ENCODE assay signal across 1 cellular context in the genomic region with DNA sequence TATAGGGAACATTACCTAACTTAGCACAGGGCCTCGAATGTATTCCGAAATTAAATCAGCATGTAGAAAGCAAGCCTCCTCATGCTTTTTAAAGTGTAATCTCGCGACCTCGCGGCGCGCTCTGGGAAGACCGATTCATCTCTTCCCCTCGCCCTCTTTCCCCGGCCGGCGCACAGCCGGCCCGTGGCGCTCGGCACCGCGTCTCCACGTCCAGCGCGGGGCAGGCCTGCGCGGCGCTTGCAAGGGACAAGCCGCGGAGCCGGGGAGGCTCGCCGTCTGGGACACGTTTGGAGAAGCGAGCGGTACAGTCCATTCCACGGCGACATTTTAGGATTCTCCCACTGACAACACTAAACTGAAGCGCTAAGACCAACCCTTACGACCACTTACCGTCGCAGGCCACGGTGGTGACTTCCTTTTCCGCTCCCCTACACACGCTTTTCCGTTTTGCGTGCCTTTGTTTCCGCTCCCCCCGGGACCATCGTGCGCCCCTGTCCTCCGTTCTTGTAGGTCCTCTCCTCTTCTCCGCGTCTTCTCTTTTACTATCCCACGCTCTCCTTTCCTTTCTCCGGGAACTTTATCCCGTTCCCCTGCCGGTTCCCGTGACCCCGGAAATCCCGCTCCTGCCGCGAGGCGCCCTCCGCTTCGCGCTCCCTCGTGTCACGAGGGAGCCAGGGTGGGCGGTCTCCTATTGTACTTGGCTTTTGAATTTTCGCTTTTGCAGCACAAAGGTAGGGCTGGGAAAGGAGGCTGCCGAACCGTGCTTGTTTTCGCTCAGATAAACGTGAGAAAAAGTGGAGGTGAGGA.
TF ChIP-seq lines count a peak whose summit lies in the region.

A gene with protein sequence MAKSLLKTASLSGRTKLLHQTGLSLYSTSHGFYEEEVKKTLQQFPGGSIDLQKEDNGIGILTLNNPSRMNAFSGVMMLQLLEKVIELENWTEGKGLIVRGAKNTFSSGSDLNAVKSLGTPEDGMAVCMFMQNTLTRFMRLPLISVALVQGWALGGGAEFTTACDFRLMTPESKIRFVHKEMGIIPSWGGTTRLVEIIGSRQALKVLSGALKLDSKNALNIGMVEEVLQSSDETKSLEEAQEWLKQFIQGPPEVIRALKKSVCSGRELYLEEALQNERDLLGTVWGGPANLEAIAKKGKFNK (minus strand): TSS at position 664 of the 807 bp plus-strand sequence. CDS start 12,581 bp downstream, outside the sequence.

TF ChIP-seq in HepG2, 621 proteins besides CTCF, POLR2A, EP300 and RAD21 (continued from another document and continues in another):
- TF ChIP-seq, protein P1, sequence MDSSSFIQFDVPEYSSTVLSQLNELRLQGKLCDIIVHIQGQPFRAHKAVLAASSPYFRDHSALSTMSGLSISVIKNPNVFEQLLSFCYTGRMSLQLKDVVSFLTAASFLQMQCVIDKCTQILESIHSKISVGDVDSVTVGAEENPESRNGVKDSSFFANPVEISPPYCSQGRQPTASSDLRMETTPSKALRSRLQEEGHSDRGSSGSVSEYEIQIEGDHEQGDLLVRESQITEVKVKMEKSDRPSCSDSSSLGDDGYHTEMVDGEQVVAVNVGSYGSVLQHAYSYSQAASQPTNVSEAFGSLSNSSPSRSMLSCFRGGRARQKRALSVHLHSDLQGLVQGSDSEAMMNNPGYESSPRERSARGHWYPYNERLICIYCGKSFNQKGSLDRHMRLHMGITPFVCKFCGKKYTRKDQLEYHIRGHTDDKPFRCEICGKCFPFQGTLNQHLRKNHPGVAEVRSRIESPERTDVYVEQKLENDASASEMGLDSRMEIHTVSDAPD (CRISPR knock-in tag; IDR thresholded peaks at IDR 0.05) = no peak; the same call in 1 of the 2 replicates
- TF ChIP-seq IKZF4 (CRISPR knock-in tag; IDR thresholded peaks at IDR 0.05; ENCODE audit: borderline replicate concordance, low read depth, not compliant biosample characterization) (no peak), KAT8 (CRISPR knock-in tag; IDR thresholded peaks at IDR 0.05) (peak; percentile 97), ISX (CRISPR knock-in tag; conservative IDR thresholded peaks at IDR 0.05) (peak; percentile 10; the same call in 1 of the 2 replicates), HOXA3 (CRISPR knock-in tag; IDR thresholded peaks at IDR 0.05) (peak; percentile 91), TRIM24 (CRISPR knock-in tag; IDR thresholded peaks at IDR 0.05) (no peak), ZFP41 (CRISPR knock-in tag; IDR thresholded peaks at IDR 0.05; ENCODE audit: borderline replicate concordance) (no peak), ZNF546 (CRISPR knock-in tag; conservative IDR thresholded peaks at IDR 0.05) (no peak; the same call in 1 of the 2 replicates), NFRKB (IDR thresholded peaks at IDR 0.05) (no peak), ZNF83 (CRISPR knock-in tag; IDR thresholded peaks at IDR 0.05; ENCODE audit: borderline replicate concordance) (no peak), ZNF317 (CRISPR knock-in tag; IDR thresholded peaks at IDR 0.05) (peak; percentile 24; the same call in 1 of the 2 replicates), NFATC3 (CRISPR knock-in tag; IDR thresholded peaks at IDR 0.05) (peak; percentile 86), SMC3 (IDR thresholded peaks at IDR 0.05; ENCODE audit: low read length) (no peak), ZSCAN25 (CRISPR knock-in tag; IDR thresholded peaks at IDR 0.05) (no peak; the same call in 1 of the 2 replicates), ZNF354B (CRISPR knock-in tag; IDR thresholded peaks at IDR 0.05) (no peak), CBX1 (IDR thresholded peaks at IDR 0.05; ENCODE audit: low read depth) (peak; percentile 88), TMF1 (CRISPR knock-in tag; IDR thresholded peaks at IDR 0.05; ENCODE audit: low read depth) (peak; percentile 77), SALL2 (CRISPR knock-in tag; IDR thresholded peaks at IDR 0.05) (peak; percentile 57), TOPORS (CRISPR knock-in tag; IDR thresholded peaks at IDR 0.05) (no peak), HDAC6 (IDR thresholded peaks at IDR 0.05; ENCODE audit: low read depth, low read length) (no peak), PHF20 (CRISPR knock-in tag; IDR thresholded peaks at IDR 0.05) (peak; percentile 93), ZNF777 (CRISPR knock-in tag; IDR thresholded peaks at IDR 0.05) (peak; percentile 86), ZNF605 (CRISPR knock-in tag; IDR thresholded peaks at IDR 0.05) (peak; percentile 85), ASH2L (IDR thresholded peaks at IDR 0.05; ENCODE audit: insufficient read length, low read depth, low read length) (peak; percentile 99), MED13 (CRISPR knock-in tag; IDR thresholded peaks at IDR 0.05) (no peak), ZBTB1 (CRISPR knock-in tag; IDR thresholded peaks at IDR 0.05; ENCODE audit: borderline replicate concordance) (no peak), ZNF234 (CRISPR knock-in tag; conservative IDR thresholded peaks at IDR 0.05) (no peak; the same call in 1 of the 2 replicates), ZNF383 (CRISPR knock-in tag; IDR thresholded peaks at IDR 0.05; ENCODE audit: borderline replicate concordance) (peak; percentile 89; the same call in 1 of the 2 replicates), ZKSCAN5 (CRISPR knock-in tag; IDR thresholded peaks at IDR 0.05) (peak; percentile 66), RXRB (CRISPR knock-in tag; IDR thresholded peaks at IDR 0.05; ENCODE audit: borderline replicate concordance) (no peak), ZNF235 (CRISPR knock-in tag; IDR thresholded peaks at IDR 0.05; ENCODE audit: borderline replicate concordance) (peak; percentile 94; the same call in 1 of the 2 replicates), HOXA7 (CRISPR knock-in tag; IDR thresholded peaks at IDR 0.05) (no peak), ZFP90 (CRISPR knock-in tag; IDR thresholded peaks at IDR 0.05; ENCODE audit: borderline replicate concordance) (no peak; the same call in 1 of the 2 replicates), GPN1 (CRISPR knock-in tag; IDR thresholded peaks at IDR 0.05; ENCODE audit: borderline replicate concordance) (no peak; the same call in 1 of the 2 replicates), SRSF1 (optimal IDR thresholded peaks at IDR 0.05; ENCODE audit: low read depth, low read length) (peak; percentile 80), ZNF619 (CRISPR knock-in tag; IDR thresholded peaks at IDR 0.05) (no peak; the same call in 1 of the 2 replicates), TCF7L2 (IDR thresholded peaks at IDR 0.05; ENCODE audit: low read depth, low read length) (no peak), ATF7-NPFF (CRISPR knock-in tag; IDR thresholded peaks at IDR 0.05; ENCODE audit: low read depth) (peak; percentile 53; the same call in 1 of the 2 replicates), ZNF460 (CRISPR knock-in tag; IDR thresholded peaks at IDR 0.05; ENCODE audit: borderline replicate concordance) (no peak)
- TF ChIP-seq, protein P2, sequence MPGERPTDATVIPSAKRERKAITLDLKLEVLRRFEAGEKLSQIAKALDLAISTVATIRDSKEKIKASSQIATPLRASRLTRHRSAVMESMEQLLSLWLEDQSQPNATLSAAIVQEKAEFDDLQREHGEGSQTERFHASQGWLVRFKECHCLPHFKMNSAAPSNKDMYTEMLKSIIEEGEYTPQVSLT (CRISPR knock-in tag; IDR thresholded peaks at IDR 0.05; ENCODE audit: borderline replicate concordance, low read depth) = 0 out of 2 replicates have a peak, but pooled peaks have one; percentile 23
- TF ChIP-seq, protein P3, sequence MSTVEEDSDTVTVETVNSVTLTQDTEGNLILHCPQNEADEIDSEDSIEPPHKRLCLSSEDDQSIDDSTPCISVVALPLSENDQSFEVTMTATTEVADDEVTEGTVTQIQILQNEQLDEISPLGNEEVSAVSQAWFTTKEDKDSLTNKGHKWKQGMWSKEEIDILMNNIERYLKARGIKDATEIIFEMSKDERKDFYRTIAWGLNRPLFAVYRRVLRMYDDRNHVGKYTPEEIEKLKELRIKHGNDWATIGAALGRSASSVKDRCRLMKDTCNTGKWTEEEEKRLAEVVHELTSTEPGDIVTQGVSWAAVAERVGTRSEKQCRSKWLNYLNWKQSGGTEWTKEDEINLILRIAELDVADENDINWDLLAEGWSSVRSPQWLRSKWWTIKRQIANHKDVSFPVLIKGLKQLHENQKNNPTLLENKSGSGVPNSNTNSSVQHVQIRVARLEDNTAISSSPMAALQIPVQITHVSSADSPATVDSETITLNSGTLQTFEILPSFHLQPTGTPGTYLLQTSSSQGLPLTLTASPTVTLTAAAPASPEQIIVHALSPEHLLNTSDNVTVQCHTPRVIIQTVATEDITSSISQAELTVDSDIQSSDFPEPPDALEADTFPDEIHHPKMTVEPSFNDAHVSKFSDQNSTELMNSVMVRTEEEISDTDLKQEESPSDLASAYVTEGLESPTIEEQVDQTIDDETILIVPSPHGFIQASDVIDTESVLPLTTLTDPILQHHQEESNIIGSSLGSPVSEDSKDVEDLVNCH (CRISPR knock-in tag; IDR thresholded peaks at IDR 0.05) = peak; percentile 83; the same call in 1 of the 2 replicates
- TF ChIP-seq, protein P4, sequence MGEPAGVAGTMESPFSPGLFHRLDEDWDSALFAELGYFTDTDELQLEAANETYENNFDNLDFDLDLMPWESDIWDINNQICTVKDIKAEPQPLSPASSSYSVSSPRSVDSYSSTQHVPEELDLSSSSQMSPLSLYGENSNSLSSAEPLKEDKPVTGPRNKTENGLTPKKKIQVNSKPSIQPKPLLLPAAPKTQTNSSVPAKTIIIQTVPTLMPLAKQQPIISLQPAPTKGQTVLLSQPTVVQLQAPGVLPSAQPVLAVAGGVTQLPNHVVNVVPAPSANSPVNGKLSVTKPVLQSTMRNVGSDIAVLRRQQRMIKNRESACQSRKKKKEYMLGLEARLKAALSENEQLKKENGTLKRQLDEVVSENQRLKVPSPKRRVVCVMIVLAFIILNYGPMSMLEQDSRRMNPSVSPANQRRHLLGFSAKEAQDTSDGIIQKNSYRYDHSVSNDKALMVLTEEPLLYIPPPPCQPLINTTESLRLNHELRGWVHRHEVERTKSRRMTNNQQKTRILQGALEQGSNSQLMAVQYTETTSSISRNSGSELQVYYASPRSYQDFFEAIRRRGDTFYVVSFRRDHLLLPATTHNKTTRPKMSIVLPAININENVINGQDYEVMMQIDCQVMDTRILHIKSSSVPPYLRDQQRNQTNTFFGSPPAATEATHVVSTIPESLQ (CRISPR knock-in tag; conservative IDR thresholded peaks at IDR 0.05) = 0 out of 2 replicates have a peak, but pooled peaks have one; percentile 45
- TF ChIP-seq, protein P5, sequence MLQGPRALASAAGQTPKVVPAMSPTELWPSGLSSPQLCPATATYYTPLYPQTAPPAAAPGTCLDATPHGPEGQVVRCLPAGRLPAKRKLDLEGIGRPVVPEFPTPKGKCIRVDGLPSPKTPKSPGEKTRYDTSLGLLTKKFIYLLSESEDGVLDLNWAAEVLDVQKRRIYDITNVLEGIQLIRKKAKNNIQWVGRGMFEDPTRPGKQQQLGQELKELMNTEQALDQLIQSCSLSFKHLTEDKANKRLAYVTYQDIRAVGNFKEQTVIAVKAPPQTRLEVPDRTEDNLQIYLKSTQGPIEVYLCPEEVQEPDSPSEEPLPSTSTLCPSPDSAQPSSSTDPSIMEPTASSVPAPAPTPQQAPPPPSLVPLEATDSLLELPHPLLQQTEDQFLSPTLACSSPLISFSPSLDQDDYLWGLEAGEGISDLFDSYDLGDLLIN (CRISPR knock-in tag; IDR thresholded peaks at IDR 0.05; ENCODE audit: borderline replicate concordance) = no peak; the same call in 1 of the 2 replicates
- TF ChIP-seq, protein P6, sequence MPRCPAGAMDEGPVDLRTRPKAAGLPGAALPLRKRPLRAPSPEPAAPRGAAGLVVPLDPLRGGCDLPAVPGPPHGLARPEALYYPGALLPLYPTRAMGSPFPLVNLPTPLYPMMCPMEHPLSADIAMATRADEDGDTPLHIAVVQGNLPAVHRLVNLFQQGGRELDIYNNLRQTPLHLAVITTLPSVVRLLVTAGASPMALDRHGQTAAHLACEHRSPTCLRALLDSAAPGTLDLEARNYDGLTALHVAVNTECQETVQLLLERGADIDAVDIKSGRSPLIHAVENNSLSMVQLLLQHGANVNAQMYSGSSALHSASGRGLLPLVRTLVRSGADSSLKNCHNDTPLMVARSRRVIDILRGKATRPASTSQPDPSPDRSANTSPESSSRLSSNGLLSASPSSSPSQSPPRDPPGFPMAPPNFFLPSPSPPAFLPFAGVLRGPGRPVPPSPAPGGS (CRISPR knock-in tag; IDR thresholded peaks at IDR 0.05) = peak; percentile 91
- TF ChIP-seq, protein P7, sequence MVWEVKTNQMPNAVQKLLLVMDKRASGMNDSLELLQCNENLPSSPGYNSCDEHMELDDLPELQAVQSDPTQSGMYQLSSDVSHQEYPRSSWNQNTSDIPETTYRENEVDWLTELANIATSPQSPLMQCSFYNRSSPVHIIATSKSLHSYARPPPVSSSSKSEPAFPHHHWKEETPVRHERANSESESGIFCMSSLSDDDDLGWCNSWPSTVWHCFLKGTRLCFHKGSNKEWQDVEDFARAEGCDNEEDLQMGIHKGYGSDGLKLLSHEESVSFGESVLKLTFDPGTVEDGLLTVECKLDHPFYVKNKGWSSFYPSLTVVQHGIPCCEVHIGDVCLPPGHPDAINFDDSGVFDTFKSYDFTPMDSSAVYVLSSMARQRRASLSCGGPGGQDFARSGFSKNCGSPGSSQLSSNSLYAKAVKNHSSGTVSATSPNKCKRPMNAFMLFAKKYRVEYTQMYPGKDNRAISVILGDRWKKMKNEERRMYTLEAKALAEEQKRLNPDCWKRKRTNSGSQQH (CRISPR knock-in tag; IDR thresholded peaks at IDR 0.05; ENCODE audit: low read depth) = peak; percentile 53; the same call in 1 of the 2 replicates
- TF ChIP-seq, protein P8, sequence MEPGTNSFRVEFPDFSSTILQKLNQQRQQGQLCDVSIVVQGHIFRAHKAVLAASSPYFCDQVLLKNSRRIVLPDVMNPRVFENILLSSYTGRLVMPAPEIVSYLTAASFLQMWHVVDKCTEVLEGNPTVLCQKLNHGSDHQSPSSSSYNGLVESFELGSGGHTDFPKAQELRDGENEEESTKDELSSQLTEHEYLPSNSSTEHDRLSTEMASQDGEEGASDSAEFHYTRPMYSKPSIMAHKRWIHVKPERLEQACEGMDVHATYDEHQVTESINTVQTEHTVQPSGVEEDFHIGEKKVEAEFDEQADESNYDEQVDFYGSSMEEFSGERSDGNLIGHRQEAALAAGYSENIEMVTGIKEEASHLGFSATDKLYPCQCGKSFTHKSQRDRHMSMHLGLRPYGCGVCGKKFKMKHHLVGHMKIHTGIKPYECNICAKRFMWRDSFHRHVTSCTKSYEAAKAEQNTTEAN (CRISPR knock-in tag; conservative IDR thresholded peaks at IDR 0.05) = peak; percentile 80
- TF ChIP-seq, protein P9, sequence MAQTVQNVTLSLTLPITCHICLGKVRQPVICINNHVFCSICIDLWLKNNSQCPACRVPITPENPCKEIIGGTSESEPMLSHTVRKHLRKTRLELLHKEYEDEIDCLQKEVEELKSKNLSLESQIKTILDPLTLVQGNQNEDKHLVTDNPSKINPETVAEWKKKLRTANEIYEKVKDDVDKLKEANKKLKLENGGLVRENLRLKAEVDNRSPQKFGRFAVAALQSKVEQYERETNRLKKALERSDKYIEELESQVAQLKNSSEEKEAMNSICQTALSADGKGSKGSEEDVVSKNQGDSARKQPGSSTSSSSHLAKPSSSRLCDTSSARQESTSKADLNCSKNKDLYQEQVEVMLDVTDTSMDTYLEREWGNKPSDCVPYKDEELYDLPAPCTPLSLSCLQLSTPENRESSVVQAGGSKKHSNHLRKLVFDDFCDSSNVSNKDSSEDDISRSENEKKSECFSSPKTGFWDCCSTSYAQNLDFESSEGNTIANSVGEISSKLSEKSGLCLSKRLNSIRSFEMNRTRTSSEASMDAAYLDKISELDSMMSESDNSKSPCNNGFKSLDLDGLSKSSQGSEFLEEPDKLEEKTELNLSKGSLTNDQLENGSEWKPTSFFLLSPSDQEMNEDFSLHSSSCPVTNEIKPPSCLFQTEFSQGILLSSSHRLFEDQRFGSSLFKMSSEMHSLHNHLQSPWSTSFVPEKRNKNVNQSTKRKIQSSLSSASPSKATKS (CRISPR knock-in tag; IDR thresholded peaks at IDR 0.05) = peak; percentile 58; the same call in 1 of the 2 replicates
